8 cellular contexts compared by ENCODE assay signal in the genomic region with DNA sequence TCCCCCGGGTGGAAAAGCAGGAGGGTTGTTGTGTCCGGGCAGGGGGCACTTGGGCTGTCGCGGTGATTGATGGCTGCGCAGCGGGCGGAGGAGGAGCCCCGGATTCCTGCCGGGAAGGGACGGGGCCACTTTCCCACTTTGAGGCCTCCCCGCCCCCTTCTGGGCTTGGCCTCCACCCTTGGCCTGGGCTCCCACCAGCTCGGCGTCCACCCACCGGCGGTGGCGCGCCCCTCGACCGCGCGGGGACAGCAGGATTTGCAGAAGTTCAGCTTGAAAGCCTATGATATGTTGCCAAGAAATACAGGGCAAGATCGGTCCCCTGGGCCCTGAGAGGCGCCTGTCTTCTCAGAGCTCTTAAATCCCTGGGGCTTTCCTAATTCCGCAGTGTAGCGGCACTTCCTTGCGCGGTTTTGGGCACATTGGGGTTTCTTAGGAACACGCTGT. TPM values are rescaled to one million over a fixed set of nuclear protein-coding genes. Genes with fewer than 3 reads are reported as not detected.
DNase-seq lines count a peak whose midpoint lies in the region; ATAC-seq and TF ChIP-seq lines count a peak whose summit lies in the region.

No MANE protein-coding gene starts in this region.

- no peak for TF ChIP-seq POLR2A in Peyer's patch (IDR thresholded peaks at IDR 0.05)

- H3K36me3 Mint-ChIP-seq in Calu3 (ENCODE audit: insufficient read depth, unreplicated experiment) (peaks cover 18% of the 10 kb centered on the region), nephron (ENCODE audit: low read depth) (peaks cover 9% of the 10 kb centered on the region)
- H3K36me3 Mint-ChIP-seq in activated CD4-positive, alpha-beta T cell treated with anti-CD3 and anti-CD28 coated beads, Interleukin-2, amount 10 ng/mL, durations not matched to agents 24 days and 14 days (ENCODE audit: low read depth) = no peaks in the 10 kb centered on the region

- H3K27ac Mint-ChIP-seq in Calu3 (ENCODE audit: unreplicated experiment) = no peak overlapping the region
- peak overlapping the region; percentile 93 to 100 (median 100) for H3K27ac Mint-ChIP-seq in nephron
- H3K27ac Mint-ChIP-seq in activated CD4-positive, alpha-beta T cell treated with anti-CD3 and anti-CD28 coated beads, Interleukin-2, amount 10 ng/mL, durations not matched to agents 24 days and 14 days = no peak overlapping the region

- no peak for ATAC-seq in GM19455 (IDR thresholded peaks at IDR 0.05; ENCODE audit: unreplicated experiment)

- H3K4me3 ChIP-seq in Peyer's patch = peak overlapping the region; percentile 43 to 91 (median 65)
- H3K4me3 ChIP-seq in fibroblast of villous mesenchyme (ENCODE audit: low read depth, low read length) = peak overlapping the region; percentile 85

- no peaks in the 10 kb centered on the region for H3K36me3 ChIP-seq in Peyer's patch

- H3K27ac ChIP-seq in Peyer's patch = peak overlapping the region; percentile 78 to 92 (median 88)

- intact Hi-C loops in Calu3 (cut with micrococcal nuclease; ENCODE audit: unreplicated experiment) = no loop called here
- intact Hi-C loops in activated CD4-positive, alpha-beta T cell treated with anti-CD3 and anti-CD28 coated beads, Interleukin-2, amount 10 ng/mL, durations not matched to agents 24 days and 14 days (cut with micrococcal nuclease) = no loop called here

- DNase-seq in Calu3 (no peak), Peyer's patch (peak in 2 of 3 donors; percentile 67 to 81), fibroblast of villous mesenchyme (ENCODE audit: low read depth) (peak; percentile 65), DMS53 (lab: John Stamatoyannopoulos, UW) (no peak)
- no peak for DNase-seq in activated CD4-positive, alpha-beta T cell treated with anti-CD3 and anti-CD28 coated beads for 4 hours
- DNase-seq in activated CD4-positive, alpha-beta T cell treated with anti-CD3 and anti-CD28 coated beads, Interleukin-2, amount 10 ng/mL, durations not matched to agents 24 days and 14 days = no peak

- no peaks in the 10 kb centered on the region for H3K27me3 Mint-ChIP-seq in Calu3 (ENCODE audit: unreplicated experiment)
- H3K27me3 Mint-ChIP-seq in nephron (ENCODE audit: low read depth) = no peaks in the 10 kb centered on the region
- peaks cover 38% of the 10 kb centered on the region for H3K27me3 Mint-ChIP-seq in activated CD4-positive, alpha-beta T cell treated with anti-CD3 and anti-CD28 coated beads, Interleukin-2, amount 10 ng/mL, durations not matched to agents 24 days and 14 days

- CTCF ChIA-PET in Calu3 (lab: Charles Lee) = interaction anchor here (1.0 kb wide), 1 partner anchor 10 kb away, joined by 3 read pairs; no protein-coding TSS in a partner anchor

- H3K4me3 Mint-ChIP-seq in Calu3 (ENCODE audit: low read depth, unreplicated experiment) = peak overlapping the region; percentile 72
- H3K4me3 Mint-ChIP-seq in nephron = peak overlapping the region; percentile 96 to 98 (median 97)
- no peak overlapping the region for H3K4me3 Mint-ChIP-seq in activated CD4-positive, alpha-beta T cell treated with anti-CD3 and anti-CD28 coated beads, Interleukin-2, amount 10 ng/mL, durations not matched to agents 24 days and 14 days

- TF ChIP-seq CTCF in Calu3 (IDR thresholded peaks at IDR 0.05; ENCODE audit: unreplicated experiment) = no peak
- TF ChIP-seq CTCF in Peyer's patch (IDR thresholded peaks at IDR 0.05) = peak in 1 of 6 experiments; percentile 5
- no peak for TF ChIP-seq CTCF in fibroblast of villous mesenchyme (IDR thresholded peaks at IDR 0.05; ENCODE audit: insufficient read depth, low read depth, low read length)
- no peak for TF ChIP-seq CTCF in nephron (IDR thresholded peaks at IDR 0.05; ENCODE audit: unreplicated experiment in 3 of 3)

- peaks cover 0 to 5% (median 0%) of the 10 kb centered on the region in 4 donors for H3K4me1 ChIP-seq in Peyer's patch

- BruUV-seq in Calu3 (replicated peaks; lab: Mats Ljungman, UMichigan) = no TSS peak

- H3K27me3 ChIP-seq in Peyer's patch = no peaks in the 10 kb centered on the region

- H3K9me3 Mint-ChIP-seq in Calu3 (ENCODE audit: low read depth, unreplicated experiment) = no peaks in the 10 kb centered on the region
- no peaks in the 10 kb centered on the region for H3K9me3 Mint-ChIP-seq in nephron
- no peaks in the 10 kb centered on the region for H3K9me3 Mint-ChIP-seq in activated CD4-positive, alpha-beta T cell treated with anti-CD3 and anti-CD28 coated beads, Interleukin-2, amount 10 ng/mL, durations not matched to agents 24 days and 14 days

- no peaks in the 10 kb centered on the region for H3K9me3 ChIP-seq in Peyer's patch

- peaks cover 10% of the 10 kb centered on the region for H3K4me1 Mint-ChIP-seq in Calu3 (ENCODE audit: low read depth, unreplicated experiment)
- peaks cover 54% of the 10 kb centered on the region for H3K4me1 Mint-ChIP-seq in nephron
- no peaks in the 10 kb centered on the region for H3K4me1 Mint-ChIP-seq in activated CD4-positive, alpha-beta T cell treated with anti-CD3 and anti-CD28 coated beads, Interleukin-2, amount 10 ng/mL, durations not matched to agents 24 days and 14 days

RNA-seq across cellular contexts. Expression of a gene that starts 0.9 kb away (rescaled TPM):
- 9.8 and 9.9 TPM in 2 replicates for total RNA-seq in Calu3 (2022)
- 100 to 1,000 TPM in 3 of 4 donors, 10 to 100 TPM in 1; 65.2 to 181 (median 149) TPM for total RNA-seq in Peyer's patch
- total RNA-seq in fibroblast of villous mesenchyme = 57.7 and 102 TPM in 2 replicates
- total RNA-seq in activated CD4-positive, alpha-beta T cell treated with anti-CD3 and anti-CD28 coated beads, Interleukin-2, amount 10 ng/mL, durations not matched to agents 24 days and 14 days = not detected in 2 replicates

Comparison
In these comparisons a context has a peak if more than half of its experiments do, and no peak if none do; other contexts are left out.
1. DNase-seq: peak in Peyer's patch (2 of 3) and fibroblast of villous mesenchyme (single experiment); none in Calu3 (single experiment), activated CD4-positive, alpha-beta T cell treated with anti-CD3 and anti-CD28 coated beads for 4 hours (0 of 2), activated CD4-positive, alpha-beta T cell treated with anti-CD3 and anti-CD28 coated beads, Interleukin-2, amount 10 ng/mL, durations not matched to agents 24 days and 14 days (single experiment) and DMS53 (single experiment).
2. H3K27ac Mint-ChIP-seq: peak in nephron (3 of 3); none in Calu3 (single experiment) and activated CD4-positive, alpha-beta T cell treated with anti-CD3 and anti-CD28 coated beads, Interleukin-2, amount 10 ng/mL, durations not matched to agents 24 days and 14 days (single experiment).
3. RNA of a gene that starts 0.9 kb away (total RNA-seq): 65.2 to 181 TPM in Peyer's patch, 57.7 to 102 TPM in fibroblast of villous mesenchyme and 9.8 to 9.9 TPM in Calu3; not detected in activated CD4-positive, alpha-beta T cell treated with anti-CD3 and anti-CD28 coated beads, Interleukin-2, amount 10 ng/mL, durations not matched to agents 24 days and 14 days; every median in the first group is over 10 times any median in the second.